In the genomic region with DNA sequence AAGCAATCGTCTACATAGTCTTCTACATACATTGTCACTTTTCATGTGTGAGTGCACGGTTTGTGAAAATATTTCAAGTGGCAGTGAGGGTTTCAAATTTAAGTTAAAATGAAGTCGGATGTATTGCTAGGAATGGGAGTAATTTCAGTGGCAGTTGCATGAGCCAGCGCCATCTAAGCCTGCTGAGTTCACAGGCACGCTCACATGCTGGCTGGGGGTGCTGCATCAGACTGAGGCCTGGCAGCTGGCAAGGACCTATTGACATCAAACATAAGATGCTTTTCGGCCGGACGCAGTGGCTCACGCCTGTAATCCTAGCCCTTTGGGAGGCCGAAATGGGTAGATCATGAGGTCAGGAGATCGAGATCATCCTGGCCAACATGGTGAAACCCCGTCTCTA, we compare ENCODE assay signal across 21 cellular contexts.
"Had no signal": no experiment of that assay in that cellular context is flagged by ENCODE, and none has a peak within 500 bp of the region (broad histone marks: within the 10 kb centered on the region; RNA-seq: fewer than 3 reads in every experiment).

No MANE protein-coding gene starts in this region.

- H3K27ac ChIP-seq: gastrocnemius medialis, ovary, transverse colon, VCaP had no signal

- H3K9me3 Mint-ChIP-seq: activated CD4-positive, alpha-beta memory T cell treated with anti-CD3 and anti-CD28 coated beads, Interleukin-2, amount 10 ng/mL, durations not matched to agents 7 days and 5 days; activated naive CD4-positive, alpha-beta T cell treated with anti-CD3 and anti-CD28 coated beads, Interleukin-2, amount 50 U/mL, for 24 hours; activated T-cell treated with anti-CD3 and anti-CD28 coated beads, Interleukin-2, amount 50 U/mL, for 4 hours; brain; dendritic cell treated with granulocyte-macrophage colony-stimulating factor and Interleukin-4, amounts not matched to agents 40 ng/mL and 50 ng/mL, for 4 days; effector memory CD8-positive, alpha-beta T cell; natural killer cell; stimulated activated memory B cell treated with anti-CD40 and anti-IgM and Interleukin-4, amounts not matched to agents 10 μg/mL and 1 μg/mL and 100 μg/mL, for 72 hours had no signal

- H3K4me1 Mint-ChIP-seq: activated CD4-positive, alpha-beta T cell treated with anti-CD3 and anti-CD28 coated beads for 36 hours; stimulated activated memory B cell treated with anti-CD40 and anti-IgM and Interleukin-4, amounts not matched to agents 10 μg/mL and 1 μg/mL and 100 μg/mL, for 72 hours had no signal

- H3K27me3 Mint-ChIP-seq: activated CD4-positive, alpha-beta memory T cell treated with anti-CD3 and anti-CD28 coated beads, Interleukin-2, amount 10 ng/mL, durations not matched to agents 7 days and 5 days; activated CD4-positive, alpha-beta T cell treated with anti-CD3 and anti-CD28 coated beads for 36 hours; activated naive CD4-positive, alpha-beta T cell treated with anti-CD3 and anti-CD28 coated beads, Interleukin-2, amount 50 U/mL, for 24 hours; dendritic cell treated with granulocyte-macrophage colony-stimulating factor and Interleukin-4, amounts not matched to agents 40 ng/mL and 50 ng/mL, for 4 days; effector memory CD8-positive, alpha-beta T cell; stimulated activated memory B cell treated with anti-CD40 and anti-IgM and Interleukin-4, amounts not matched to agents 10 μg/mL and 1 μg/mL and 100 μg/mL, for 72 hours had no signal

- H3K9me3 ChIP-seq: gastrocnemius medialis, ovary, transverse colon had no signal

- H3K4me3 Mint-ChIP-seq: activated CD4-positive, alpha-beta memory T cell treated with anti-CD3 and anti-CD28 coated beads, Interleukin-2, amount 10 ng/mL, durations not matched to agents 7 days and 5 days; activated CD4-positive, alpha-beta T cell treated with anti-CD3 and anti-CD28 coated beads for 36 hours; activated naive CD4-positive, alpha-beta T cell treated with anti-CD3 and anti-CD28 coated beads, Interleukin-2, amount 50 U/mL, for 24 hours; activated T-cell treated with anti-CD3 and anti-CD28 coated beads, Interleukin-2, amount 50 U/mL, for 4 hours; brain; dendritic cell treated with granulocyte-macrophage colony-stimulating factor and Interleukin-4, amounts not matched to agents 40 ng/mL and 50 ng/mL, for 4 days; effector memory CD8-positive, alpha-beta T cell; natural killer cell; stimulated activated memory B cell treated with anti-CD40 and anti-IgM and Interleukin-4, amounts not matched to agents 10 μg/mL and 1 μg/mL and 100 μg/mL, for 72 hours had no signal

- ATAC-seq: activated CD4-positive, alpha-beta T cell treated with anti-CD3 and anti-CD28 coated beads for 36 hours; activated T-cell treated with anti-CD3 and anti-CD28 coated beads, Interleukin-2, amount 50 U/mL, for 4 hours; effector memory CD8-positive, alpha-beta T cell; gastrocnemius medialis; left ventricle myocardium superior; stimulated activated memory B cell treated with anti-CD40 and anti-IgM and Interleukin-4, amounts not matched to agents 10 μg/mL and 1 μg/mL and 100 μg/mL, for 72 hours had no signal

- H3K27me3 ChIP-seq: gastrocnemius medialis, ovary, transverse colon had no signal

- H3K4me3 ChIP-seq: gastrocnemius medialis, ovary, transverse colon had no signal

- H3K36me3 ChIP-seq: ovary, transverse colon had no signal

- H3K27ac Mint-ChIP-seq: activated CD4-positive, alpha-beta memory T cell treated with anti-CD3 and anti-CD28 coated beads, Interleukin-2, amount 10 ng/mL, durations not matched to agents 7 days and 5 days; activated CD4-positive, alpha-beta T cell treated with anti-CD3 and anti-CD28 coated beads for 36 hours; activated naive CD4-positive, alpha-beta T cell treated with anti-CD3 and anti-CD28 coated beads, Interleukin-2, amount 50 U/mL, for 24 hours; dendritic cell treated with granulocyte-macrophage colony-stimulating factor and Interleukin-4, amounts not matched to agents 40 ng/mL and 50 ng/mL, for 4 days; stimulated activated memory B cell treated with anti-CD40 and anti-IgM and Interleukin-4, amounts not matched to agents 10 μg/mL and 1 μg/mL and 100 μg/mL, for 72 hours had no signal

- DNase-seq: activated CD4-positive, alpha-beta memory T cell treated with anti-CD3 and anti-CD28 coated beads, Interleukin-2, amount 10 ng/mL, durations not matched to agents 7 days and 5 days; activated CD4-positive, alpha-beta T cell treated with anti-CD3 and anti-CD28 coated beads for 36 hours; activated effector memory CD4-positive, alpha-beta T cell treated with anti-CD3 and anti-CD28 coated beads, Interleukin-2, amount 50 U/mL, for 16 hours; activated T-cell treated with anti-CD3 and anti-CD28 coated beads, Interleukin-2, amount 50 U/mL, for 4 hours; amniotic stem cell; cerebellar nuclear complex; effector memory CD8-positive, alpha-beta T cell; gastrocnemius medialis; left ventricle myocardium superior; mesenchymal stem cell; natural killer cell; ovary; stimulated activated CD4-positive, alpha-beta T cell treated with anti-CD3 and anti-CD28 coated beads, Interleukin-2, amount 100 ng/mL, for 24 hours; T-helper 1 cell; T1000; transverse colon had no signal
